ENCODE assay signal across 8 cellular contexts in genomic region chr12:27523305-27523641, GRCh38. TPM values are rescaled to one million over a fixed set of nuclear protein-coding genes. Genes with fewer than 3 reads are reported as not detected.
DNase-seq lines count a peak whose midpoint lies in the region; ATAC-seq and TF ChIP-seq lines count a peak whose summit lies in the region.

No MANE protein-coding gene starts in this region.

- no peaks in the 10 kb centered on the region for H3K9me3 Mint-ChIP-seq in activated naive CD8-positive, alpha-beta T cell (ENCODE audit: low read depth)
- H3K9me3 Mint-ChIP-seq in type B pancreatic cell = no peaks in the 10 kb centered on the region

- H3K4me3 Mint-ChIP-seq in activated naive CD8-positive, alpha-beta T cell = peak overlapping the region; percentile 96
- H3K4me3 Mint-ChIP-seq in type B pancreatic cell = peak overlapping the region; percentile 91

- no peaks in the 10 kb centered on the region for H3K36me3 ChIP-seq in left ventricle myocardium inferior

- no peak for TF ChIP-seq CTCF in left ventricle myocardium inferior (IDR thresholded peaks at IDR 0.05; ENCODE audit: borderline replicate concordance)
- no peak for TF ChIP-seq CTCF in type B pancreatic cell (conservative IDR thresholded peaks at IDR 0.05)

- H3K27me3 ChIP-seq in left ventricle myocardium inferior (ENCODE audit: low read depth) = no peaks in the 10 kb centered on the region
- no peaks in the 10 kb centered on the region for H3K27me3 ChIP-seq in layer of hippocampus (ENCODE audit: control insufficient read depth, insufficient read depth, low read length)

- peak overlapping the region; percentile 97 for H3K27ac Mint-ChIP-seq in activated naive CD8-positive, alpha-beta T cell
- H3K27ac Mint-ChIP-seq in type B pancreatic cell = peak overlapping the region; percentile 98

- H3K36me3 Mint-ChIP-seq in activated naive CD8-positive, alpha-beta T cell = no peaks in the 10 kb centered on the region
- H3K36me3 Mint-ChIP-seq in type B pancreatic cell = peaks cover 9% of the 10 kb centered on the region

- no peak for DNase-seq in left ventricle myocardium inferior
- no peak for DNase-seq in left cardiac atrium
- no peak for DNase-seq in type B pancreatic cell (ENCODE audit: extremely low spot score, unreplicated experiment)
- DNase-seq in activated gamma-delta T cell (lab: John Stamatoyannopoulos, UW) = no peak
- DNase-seq in middle frontal gyrus (ENCODE audit: extremely low spot score, low spot score) = no peak

- peaks cover 67% of the 10 kb centered on the region for H3K4me1 ChIP-seq in left ventricle myocardium inferior

- no peaks in the 10 kb centered on the region for H3K9me3 ChIP-seq in left ventricle myocardium inferior (replicated peaks)

- H3K4me1 Mint-ChIP-seq in activated naive CD8-positive, alpha-beta T cell (ENCODE audit: low read depth) = peaks cover 27% of the 10 kb centered on the region
- H3K4me1 Mint-ChIP-seq in type B pancreatic cell (ENCODE audit: unreplicated experiment) = peaks cover 14% of the 10 kb centered on the region

- H3K4me3 ChIP-seq in left ventricle myocardium inferior = peak overlapping the region; percentile 82

- intact Hi-C loops in left ventricle myocardium inferior (cut with micrococcal nuclease) (loop anchor here (10.0 kb wide), 1 partner anchor 52 kb away; no protein-coding TSS in a partner anchor), left cardiac atrium (cut with DNase I) (loop anchor here in 1 of 2 donors (10.0 kb wide), 1 partner anchor 88 kb away; no protein-coding TSS in a partner anchor)

- H3K27me3 Mint-ChIP-seq in activated naive CD8-positive, alpha-beta T cell = peaks cover 3% of the 10 kb centered on the region
- peaks cover 18% of the 10 kb centered on the region for H3K27me3 Mint-ChIP-seq in type B pancreatic cell

- ATAC-seq in left cardiac atrium = no peak
- ATAC-seq in HG03159 (IDR thresholded peaks at IDR 0.05; ENCODE audit: unreplicated experiment) = peak; percentile 12

- peak overlapping the region; percentile 96 for H3K27ac ChIP-seq in left ventricle myocardium inferior (replicated peaks)
- peak overlapping the region; percentile 87 for H3K27ac ChIP-seq in layer of hippocampus (ENCODE audit: low read depth, low read length)

RNA-seq across cellular contexts. Expression of gene PPFIBP1, which starts 0.7 kb away (rescaled TPM):
- total RNA-seq in left ventricle myocardium inferior (258 TPM), left cardiac atrium (100 to 1,000 TPM in 1 of 2 donors, 10 to 100 TPM in 1; 92.7 to 123 TPM), type B pancreatic cell (ENCODE audit: low replicate concordance) (68.3 and 118 TPM in 2 replicates)
